19 cellular contexts compared by ENCODE assay signal in the genomic region with DNA sequence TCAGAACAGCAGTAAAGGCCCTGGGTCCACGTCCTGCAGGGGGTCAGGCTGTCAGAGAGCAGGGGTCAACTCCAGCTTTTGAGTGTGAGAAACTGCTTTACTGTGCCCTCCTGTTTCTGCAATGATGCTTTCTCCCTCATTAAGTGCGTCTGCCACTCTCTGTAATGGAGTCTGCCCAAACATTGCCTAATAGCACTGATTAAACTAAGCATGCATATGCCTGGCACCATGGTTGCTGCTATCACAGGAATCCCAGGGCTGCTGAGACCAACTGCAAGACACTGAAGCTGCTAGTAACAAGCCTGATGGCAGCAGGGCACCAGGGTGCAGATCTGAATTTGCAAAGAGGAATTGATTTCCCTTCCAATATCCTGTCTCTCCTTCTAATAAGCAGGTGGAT.
"Had no signal": no experiment of that assay in that cellular context is flagged by ENCODE, and none has a peak within 500 bp of the region (broad histone marks: within the 10 kb centered on the region; RNA-seq: fewer than 3 reads in every experiment).

No MANE protein-coding gene starts in this region.

- DNase-seq: KBM-7; MV-4-11; NCI-H1048; NCI-H1105; NCI-H1436 treated with DMSO at 0.1 percent for 48 hours; NCI-H187 treated with DMSO at 0.1 percent for 48 hours; NCI-H2081; NCI-H2107; NCI-H2171 treated with DMSO at 0.1 percent for 48 hours; NCI-H345; NCI-H446 treated with DMSO at 0.1 percent for 48 hours; NCI-H510A treated with DMSO at 0.1 percent for 48 hours; NCI-H526; NCI-H748 treated with DMSO at 0.1 percent for 48 hours; NK-92 treated with Interleukin-12 subunit alpha and Interleukin-12 subunit beta, amount 100 ng/mL, for 24 hours; PC-3; SHP77 had no signal

- ATAC-seq: Panc1, PC-3 had no signal

- H3K27ac ChIP-seq: RWPE1 had no signal
